Comparison of ENCODE assay signal across 18 cellular contexts in the genomic region with DNA sequence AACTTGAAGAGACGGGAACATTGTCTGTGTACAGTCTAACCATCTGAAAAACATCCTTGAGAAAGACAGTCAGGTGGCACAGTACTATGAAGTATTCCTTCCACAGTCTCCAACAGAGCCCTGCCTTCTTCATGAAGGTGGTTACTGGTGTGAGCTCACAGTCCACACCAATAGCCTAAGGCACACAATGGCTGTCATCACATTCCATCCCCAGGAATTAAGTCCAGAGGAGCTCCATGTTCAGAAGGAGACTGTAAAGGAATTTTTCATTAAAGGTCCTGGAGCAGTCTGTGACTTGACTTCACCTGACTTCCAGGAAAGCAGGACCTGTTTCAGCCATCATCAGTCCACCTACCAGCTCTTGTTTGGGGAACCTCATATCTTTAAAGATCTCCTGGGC.
"Had no signal": no experiment of that assay in that cellular context is flagged by ENCODE, and none has a peak within 500 bp of the region (broad histone marks: within the 10 kb centered on the region; RNA-seq: fewer than 3 reads in every experiment).

No MANE protein-coding gene starts in this region.

- H3K9ac ChIP-seq: neural progenitor cell had no signal

- H3K27me3 ChIP-seq: brain microvascular endothelial cell, neural progenitor cell, suprapubic skin had no signal

- H3K27ac ChIP-seq: brain microvascular endothelial cell, coronary artery, left ventricle myocardium inferior, prostate gland, skin epidermis, suprapubic skin had no signal

- ATAC-seq: naive thymus-derived CD4-positive, alpha-beta T cell; right cardiac atrium had no signal

- H3K4me3 ChIP-seq: coronary artery, left ventricle myocardium inferior, mucosa of descending colon, neural progenitor cell, prostate gland, skin epidermis, suprapubic skin had no signal

- H3K9me3 ChIP-seq: left ventricle myocardium inferior, mucosa of descending colon, prostate gland, suprapubic skin had no signal

- DNase-seq: activated CD4-positive, alpha-beta memory T cell treated with anti-CD3 and anti-CD28 coated beads, Interleukin-2, amount 10 ng/mL, durations not matched to agents 7 days and 5 days; activated CD4-positive, alpha-beta T cell treated with anti-CD3 and anti-CD28 coated beads for 48 hours; activated CD4-positive, CD25-positive, alpha-beta regulatory T cell; activated naive CD4-positive, alpha-beta T cell treated with anti-CD3 and anti-CD28 coated beads for 36 hours; activated T-cell treated with anti-CD3 and anti-CD28 coated beads, Interleukin-2, amount 50 U/mL, for 1 hour; hypothalamus; left ventricle myocardium inferior; mucosa of descending colon; naive thymus-derived CD4-positive, alpha-beta T cell; right cardiac atrium; T-helper 1 cell; T-helper 9 cell had no signal

- H3K4me2 ChIP-seq: neural progenitor cell had no signal

- H3K36me3 ChIP-seq: brain microvascular endothelial cell, neural progenitor cell, prostate gland, suprapubic skin had no signal

- H2AFZ ChIP-seq: neural progenitor cell had no signal
